11 cellular contexts compared by ENCODE assay signal in genomic region chr1:227753999-227754764, GRCh38. TPM values are rescaled to one million over a fixed set of nuclear protein-coding genes. Genes with fewer than 3 reads are reported as not detected.
A peak's percentile ranks its signal among the peaks of the same experiment; 100 is the strongest.
DNase-seq lines count a peak whose midpoint lies in the region; ATAC-seq and TF ChIP-seq lines count a peak whose summit lies in the region.
"Had no signal": no experiment of that assay in that cellular context is flagged by ENCODE, and none has a peak within 500 bp of the region (broad histone marks: within the 10 kb centered on the region; RNA-seq: fewer than 3 reads in every experiment).

No MANE protein-coding gene starts in this region.

- no peaks in the 10 kb centered on the region for H3K27me3 Mint-ChIP-seq in activated T-cell treated with anti-CD3 and anti-CD28 coated beads, Interleukin-2, amount 50 U/mL, for 72 hours (ENCODE audit: low read depth)
- H3K27me3 Mint-ChIP-seq: brain; CD4-positive, alpha-beta T cell had no signal

- TF ChIP-seq CTCF in BJ (IDR thresholded peaks at IDR 0.05; ENCODE audit: insufficient read depth, low read depth, low read length) (0 out of 2 replicates have a peak, but pooled peaks have one; percentile 4), PC-3 (conservative IDR thresholded peaks at IDR 0.05; ENCODE audit: low read depth, low read length) (no peak), fibroblast of pulmonary artery (IDR thresholded peaks at IDR 0.05; ENCODE audit: low read length, missing control alignments) (no peak)

- H3K4me1 ChIP-seq in PC-3 (ENCODE audit: insufficient read depth, low read length) = peaks cover 25% of the 10 kb centered on the region

- no peak overlapping the region for H3K27ac Mint-ChIP-seq in activated T-cell treated with anti-CD3 and anti-CD28 coated beads, Interleukin-2, amount 50 U/mL, for 72 hours
- H3K27ac Mint-ChIP-seq: CD4-positive, alpha-beta T cell; mesothelial cell of epicardium had no signal

- DNase-seq in BJ (ENCODE audit: low read depth) (peak; percentile 15), PC-3 (peak; percentile 35), fibroblast of pulmonary artery (ENCODE audit: low read depth) (peak; percentile 44), occipital lobe (lab: John Stamatoyannopoulos, UW) (peak; percentile 41), NCI-H82 treated with DMSO at 0.1 percent for 48 hours (lab: John Stamatoyannopoulos, UW; ENCODE audit: unreplicated experiment) (no peak), activated gamma-delta T cell treated with Interleukin-2 at 50 U/mL for 16 hours (no peak), T1000 (lab: John Stamatoyannopoulos, UW) (no peak)
- no peak for DNase-seq in activated T-cell treated with anti-CD3 and anti-CD28 coated beads, Interleukin-2, amount 50 U/mL, for 72 hours
- DNase-seq: CD4-positive, alpha-beta T cell had no signal

- no peaks in the 10 kb centered on the region for H3K9me2 ChIP-seq in PC-3 (replicated peaks; ENCODE audit: low read length)

- peaks cover 28% of the 10 kb centered on the region for H4K20me1 ChIP-seq in PC-3 (ENCODE audit: low read length)

- intact Hi-C loops in PC-3 (cut with micrococcal nuclease) = no loop called here

- peak; percentile 62 for ATAC-seq in PC-3
- ATAC-seq in activated T-cell treated with anti-CD3 and anti-CD28 coated beads, Interleukin-2, amount 50 U/mL, for 72 hours (replicated peaks in 1 of 2) = no peak

- H3K4me2 ChIP-seq in PC-3 (ENCODE audit: low read length) = no peak overlapping the region

- no peaks in the 10 kb centered on the region for H3K9me3 ChIP-seq in PC-3 (ENCODE audit: low read length)

- H3K4me1 Mint-ChIP-seq in activated T-cell treated with anti-CD3 and anti-CD28 coated beads, Interleukin-2, amount 50 U/mL, for 72 hours (ENCODE audit: low read depth) = peaks cover 30% of the 10 kb centered on the region

- H3K27me3 ChIP-seq in BJ (ENCODE audit: control insufficient read depth, insufficient read depth, low read length) = no peaks in the 10 kb centered on the region
- no peaks in the 10 kb centered on the region for H3K27me3 ChIP-seq in PC-3 (ENCODE audit: low read length)

- no TSS peak for BruUV-seq in PC-3 (replicated peaks; lab: Mats Ljungman, UMichigan)

- H3K4me3 Mint-ChIP-seq in activated T-cell treated with anti-CD3 and anti-CD28 coated beads, Interleukin-2, amount 50 U/mL, for 72 hours = no peak overlapping the region
- H3K4me3 Mint-ChIP-seq: brain; CD4-positive, alpha-beta T cell; mesothelial cell of epicardium had no signal

- H3K9me3 Mint-ChIP-seq in activated T-cell treated with anti-CD3 and anti-CD28 coated beads, Interleukin-2, amount 50 U/mL, for 72 hours = no peaks in the 10 kb centered on the region
- H3K9me3 Mint-ChIP-seq: brain; CD4-positive, alpha-beta T cell; mesothelial cell of epicardium had no signal

- H3F3A ChIP-seq in PC-3 (ENCODE audit: low read length, unreplicated experiment) = peaks cover 4% of the 10 kb centered on the region

- no peak overlapping the region for H3K9ac ChIP-seq in PC-3 (ENCODE audit: low read length)

- POLR2A ChIA-PET in BJ (lab: Charles Lee) = interaction anchor here (0.6 kb wide), 1 partner anchor 197 kb away, joined by 4 read pairs; no protein-coding TSS in a partner anchor
- POLR2A ChIA-PET in PC-3 (lab: Charles Lee; ENCODE audit: unreplicated experiment) = no interaction called here

- H3K27ac ChIP-seq in PC-3 (ENCODE audit: low read length) = no peak overlapping the region

- H2AFZ ChIP-seq in PC-3 (ENCODE audit: low read length) = no peak overlapping the region

- peaks cover 89% of the 10 kb centered on the region for H3K79me2 ChIP-seq in PC-3 (ENCODE audit: low read length)

- H3K36me3 Mint-ChIP-seq in activated T-cell treated with anti-CD3 and anti-CD28 coated beads, Interleukin-2, amount 50 U/mL, for 72 hours (ENCODE audit: insufficient read depth in 2 of 2) = peaks cover 8 to 13% of the 10 kb centered on the region in 2 donors

- CTCF ChIA-PET in BJ (lab: Yijun Ruan, JAX) (interaction anchor here (1.2 to 1.6 kb wide), 3 partner anchors 11 to 23 kb away, joined by 3 to 4 read pairs (median 3); no protein-coding TSS in a partner anchor), PC-3 (lab: Charles Lee) (no interaction called here)

- H3K4me3 ChIP-seq in BJ (ENCODE audit: low read depth, low read length) (no peak overlapping the region), PC-3 (ENCODE audit: low read length) (no peak overlapping the region), fibroblast of pulmonary artery (replicated peaks; ENCODE audit: low read depth, low read length) (no peak overlapping the region)

- H3K36me3 ChIP-seq in BJ (ENCODE audit: control insufficient read depth, insufficient read depth, low read length) = peaks cover 4% of the 10 kb centered on the region
- H3K36me3 ChIP-seq in PC-3 (ENCODE audit: low read depth, low read length) = peaks cover 55% of the 10 kb centered on the region

RNA-seq across cellular contexts. Expression of gene SNAP47, which starts 18.9 kb away (rescaled TPM):
- polyA plus RNA-seq in BJ (2011; rRNA removed) = 24.7 and 32.8 TPM in 2 replicates
- polyA minus RNA-seq in BJ (2011; rRNA and poly(A)+ RNA removed) = 19.3 and 20.0 TPM in 2 replicates
- total RNA-seq in PC-3 (2014; rRNA removed) (123 and 145 TPM in 2 replicates), occipital lobe (59.3 TPM)
- 10 to 100 TPM; 34.0 to 35.3 TPM for total RNA-seq in activated T-cell treated with anti-CD3 and anti-CD28 coated beads, Interleukin-2, amount 50 U/mL, for 72 hours

RNA-seq across cellular contexts. Expression of gene JMJD4, which starts 19.1 kb away (rescaled TPM):
- 18.6 and 20.5 TPM in 2 replicates for polyA plus RNA-seq in BJ (2011; rRNA removed)
- polyA minus RNA-seq in BJ (2011; rRNA and poly(A)+ RNA removed) = 35.8 and 48.1 TPM in 2 replicates
- total RNA-seq in PC-3 (2014; rRNA removed) (80.5 and 87.8 TPM in 2 replicates), occipital lobe (17.2 TPM)
- total RNA-seq in activated T-cell treated with anti-CD3 and anti-CD28 coated beads, Interleukin-2, amount 50 U/mL, for 72 hours = 10 to 100 TPM in 1 of 2 donors, 1 to 10 TPM in 1; 8.7 to 11.1 TPM

Comparison
In these comparisons a context has a peak if more than half of its experiments do, and no peak if none do; other contexts are left out.
1. DNase-seq: peak in BJ (single experiment), PC-3 (single experiment), fibroblast of pulmonary artery (single experiment) and occipital lobe (single experiment); none in NCI-H82 treated with DMSO at 0.1 percent for 48 hours (single experiment), activated gamma-delta T cell treated with Interleukin-2 at 50 U/mL for 16 hours (single experiment), activated T-cell treated with anti-CD3 and anti-CD28 coated beads, Interleukin-2, amount 50 U/mL, for 72 hours (0 of 2) and T1000 (single experiment).